In the genomic region with DNA sequence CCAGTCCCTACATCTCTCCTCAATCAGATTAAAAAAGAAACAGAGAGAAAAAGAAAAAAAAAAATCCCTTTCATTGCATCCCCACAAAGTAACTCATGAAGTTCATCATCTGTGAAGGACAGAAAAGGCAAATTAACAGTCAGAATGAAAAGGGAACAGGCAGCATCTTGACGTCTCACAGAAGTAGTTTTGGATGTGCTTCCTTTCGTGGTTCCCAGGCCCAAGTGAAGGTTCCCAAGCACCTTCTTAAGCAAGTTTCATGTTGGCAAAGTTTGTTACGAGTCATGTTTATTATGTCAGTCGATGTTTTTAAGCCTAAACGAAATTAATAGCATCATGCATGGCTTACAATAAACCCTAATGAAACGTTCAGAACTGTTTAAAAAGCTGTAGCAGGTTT, we compare ENCODE assay signal across 20 cellular contexts.
"Had no signal": no experiment of that assay in that cellular context is flagged by ENCODE, and none has a peak within 500 bp of the region (broad histone marks: within the 10 kb centered on the region; RNA-seq: fewer than 3 reads in every experiment).

No MANE protein-coding gene starts in this region.

- H3K27ac ChIP-seq: ascending aorta, breast epithelium, esophagus muscularis mucosa, lower lobe of right lung, neutrophil, pancreas, tibial artery had no signal

- ATAC-seq: activated T-cell treated with anti-CD3 and anti-CD28 coated beads, Interleukin-2, amount 50 U/mL, for 72 hours; left colon; lower lobe of right lung; natural killer cell treated with Interleukin-12 subunit alpha and Interleukin-12 subunit beta and Interleukin-15 and Interleukin-18, amount 100 ng/mL, for 72 hours; pancreas; sciatic nerve had no signal

- H3K4me1 ChIP-seq: ascending aorta, breast epithelium, esophagus muscularis mucosa, lower lobe of right lung, tibial artery had no signal

- H3K9me3 ChIP-seq: ascending aorta, breast epithelium, esophagus muscularis mucosa, lower lobe of right lung, neutrophil, pancreas, tibial artery had no signal

- DNase-seq: activated CD4-positive, alpha-beta T cell treated with anti-CD3 and anti-CD28 coated beads, Interleukin-2, amount 50 U/mL, for 4 hours; activated effector memory CD4-positive, alpha-beta T cell treated with anti-CD3 and anti-CD28 coated beads, Interleukin-2, amount 50 U/mL, for 16 hours; activated T-cell treated with anti-CD3 and anti-CD28 coated beads, Interleukin-2, amount 50 U/mL, for 72 hours; effector CD4-positive, alpha-beta T cell; glutamatergic neuron; hypothalamus; islet precursor cell; left colon; lower lobe of right lung; pancreas; stimulated activated CD8-positive, alpha-beta memory T cell treated with anti-CD3 and anti-CD28 coated beads, Interleukin-4, amount 100 ng/mL, for 48 hours; stimulated activated naive CD4-positive, alpha-beta T cell treated with Interleukin-2 at 50 U/mL for 16 hours; tibial artery had no signal

- H3K4me3 ChIP-seq: ascending aorta, breast epithelium, esophagus muscularis mucosa, lower lobe of right lung, pancreas, tibial artery had no signal

- H3K27me3 ChIP-seq: ascending aorta, breast epithelium, neutrophil, pancreas, tibial artery had no signal

- FAIRE-seq: pancreas, TTC549 had no signal

- H3K36me3 ChIP-seq: ascending aorta, breast epithelium, esophagus muscularis mucosa, lower lobe of right lung, neutrophil, pancreas, tibial artery had no signal
